In genomic region chr15:85773916-85774315, GRCh38 we compare ENCODE assay signal across 1 cellular context.
TF ChIP-seq lines count a peak whose summit lies in the region.

No MANE protein-coding gene starts in this region.

TF ChIP-seq in HepG2, 621 proteins besides CTCF, POLR2A, EP300 and RAD21:
- TF ChIP-seq, protein P1, sequence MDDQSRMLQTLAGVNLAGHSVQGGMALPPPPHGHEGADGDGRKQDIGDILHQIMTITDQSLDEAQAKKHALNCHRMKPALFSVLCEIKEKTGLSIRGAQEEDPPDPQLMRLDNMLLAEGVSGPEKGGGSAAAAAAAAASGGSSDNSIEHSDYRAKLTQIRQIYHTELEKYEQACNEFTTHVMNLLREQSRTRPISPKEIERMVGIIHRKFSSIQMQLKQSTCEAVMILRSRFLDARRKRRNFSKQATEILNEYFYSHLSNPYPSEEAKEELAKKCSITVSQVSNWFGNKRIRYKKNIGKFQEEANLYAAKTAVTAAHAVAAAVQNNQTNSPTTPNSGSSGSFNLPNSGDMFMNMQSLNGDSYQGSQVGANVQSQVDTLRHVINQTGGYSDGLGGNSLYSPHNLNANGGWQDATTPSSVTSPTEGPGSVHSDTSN (CRISPR knock-in tag; IDR thresholded peaks at IDR 0.05; ENCODE audit: borderline replicate concordance), result no peak
- no peak for TF ChIP-seq ZNF501 (CRISPR knock-in tag; IDR thresholded peaks at IDR 0.05)
- TF ChIP-seq GTF2F1 (IDR thresholded peaks at IDR 0.05; ENCODE audit: low read length), result no peak
- no peak for TF ChIP-seq TP53 (CRISPR knock-in tag; conservative IDR thresholded peaks at IDR 0.05)
- TF ChIP-seq ZNF577 (CRISPR knock-in tag; IDR thresholded peaks at IDR 0.05; ENCODE audit: borderline replicate concordance, low read depth), result no peak
- TF ChIP-seq GATA4 (IDR thresholded peaks at IDR 0.05; ENCODE audit: borderline replicate concordance, low read depth), result no peak
- TF ChIP-seq NR2F1 (CRISPR knock-in tag; IDR thresholded peaks at IDR 0.05), result no peak
- TF ChIP-seq MTF2 (CRISPR knock-in tag; IDR thresholded peaks at IDR 0.05; ENCODE audit: borderline replicate concordance), result no peak
- no peak for TF ChIP-seq IRF1 (CRISPR knock-in tag; IDR thresholded peaks at IDR 0.05; ENCODE audit: low read depth)
- TF ChIP-seq CSRNP1 (CRISPR knock-in tag; IDR thresholded peaks at IDR 0.05), result no peak
- TF ChIP-seq TAF1 (CRISPR knock-in tag; IDR thresholded peaks at IDR 0.05), result no peak
- TF ChIP-seq BHLHE40 (IDR thresholded peaks at IDR 0.05; ENCODE audit: low read length), result no peak
- TF ChIP-seq MIXL1 (CRISPR knock-in tag; IDR thresholded peaks at IDR 0.05), result no peak
- no peak for TF ChIP-seq NFKBIZ (CRISPR knock-in tag; IDR thresholded peaks at IDR 0.05)
- TF ChIP-seq PLSCR1 (CRISPR knock-in tag; IDR thresholded peaks at IDR 0.05; ENCODE audit: borderline replicate concordance), result no peak
- TF ChIP-seq ZNF646 (CRISPR knock-in tag; IDR thresholded peaks at IDR 0.05), result no peak
- TF ChIP-seq ZBTB20 (CRISPR knock-in tag; IDR thresholded peaks at IDR 0.05; ENCODE audit: borderline replicate concordance, low read depth), result no peak
- TF ChIP-seq MNT (IDR thresholded peaks at IDR 0.05), result no peak
- no peak for TF ChIP-seq U2AF2 (IDR thresholded peaks at IDR 0.05; ENCODE audit: low read depth, low read length)
